In genomic region chr20:49915118-49915379, GRCh38 we compare ENCODE assay signal across 8 cellular contexts.
A peak's percentile ranks its signal among the peaks of the same experiment; 100 is the strongest.
DNase-seq lines count a peak whose midpoint lies in the region; ATAC-seq lines count a peak whose summit lies in the region.

No MANE protein-coding gene starts in this region.

- H3K4me3 ChIP-seq in HUES6 (ENCODE audit: low read depth, low read length) (peak overlapping the region; percentile 88), muscle layer of duodenum (ENCODE audit: low read depth in 1 of 2, low read length in 2 of 2) (peak overlapping the region; percentile 94 to 98)

- H3K4me1 ChIP-seq in HUES6 (ENCODE audit: control insufficient read depth, insufficient read depth, low read length), result peaks cover 6% of the 10 kb centered on the region
- H3K4me1 ChIP-seq in muscle layer of duodenum (ENCODE audit: control insufficient read depth in 1 of 2, insufficient read depth in 2 of 2, low read length in 2 of 2), result peaks cover 10 to 36% of the 10 kb centered on the region in 2 donors

- H3K9me3 ChIP-seq in HUES6 (ENCODE audit: control insufficient read depth, insufficient read depth, low read depth, low read length) (no peaks in the 10 kb centered on the region), muscle layer of duodenum (ENCODE audit: control insufficient read depth in 1 of 2, low read length in 2 of 2) (no peaks in the 10 kb centered on the region)

- peaks cover 4% of the 10 kb centered on the region for H3K36me3 ChIP-seq in HUES6 (ENCODE audit: control insufficient read depth, insufficient read depth, low read length)
- H3K36me3 ChIP-seq in muscle layer of duodenum (ENCODE audit: control insufficient read depth in 1 of 2, insufficient read depth in 2 of 2, low read length in 2 of 2), result peaks cover 0 to 7% of the 10 kb centered on the region in 2 donors

- ATAC-seq in GM19397 (IDR thresholded peaks at IDR 0.05; ENCODE audit: unreplicated experiment), result peak; percentile 15

- H3K9ac ChIP-seq in HUES6 (ENCODE audit: low read length), result peak overlapping the region; percentile 98

- no peaks in the 10 kb centered on the region for H3K27me3 ChIP-seq in HUES6 (ENCODE audit: control insufficient read depth, insufficient read depth, low read length)
- no peaks in the 10 kb centered on the region for H3K27me3 ChIP-seq in muscle layer of duodenum (ENCODE audit: low read depth, low read length)

- DNase-seq in NCI-H748 (lab: John Stamatoyannopoulos, UW; ENCODE audit: unreplicated experiment), result no peak
- DNase-seq in GOT3 (lab: John Stamatoyannopoulos, UW), result no peak
- DNase-seq in NCI-H345 treated with DMSO at 0.1 percent for 48 hours (lab: John Stamatoyannopoulos, UW; ENCODE audit: unreplicated experiment), result no peak
- DNase-seq in NCI-H1436 (lab: John Stamatoyannopoulos, UW), result no peak

- H3K27ac ChIP-seq in HUES6 (ENCODE audit: low read depth, low read length) (peak overlapping the region; percentile 100), cingulate gyrus (ENCODE audit: low read depth, low read length) (peak overlapping the region; percentile 100), muscle layer of duodenum (ENCODE audit: low read length) (peak overlapping the region; percentile 96)
